In the genomic region with DNA sequence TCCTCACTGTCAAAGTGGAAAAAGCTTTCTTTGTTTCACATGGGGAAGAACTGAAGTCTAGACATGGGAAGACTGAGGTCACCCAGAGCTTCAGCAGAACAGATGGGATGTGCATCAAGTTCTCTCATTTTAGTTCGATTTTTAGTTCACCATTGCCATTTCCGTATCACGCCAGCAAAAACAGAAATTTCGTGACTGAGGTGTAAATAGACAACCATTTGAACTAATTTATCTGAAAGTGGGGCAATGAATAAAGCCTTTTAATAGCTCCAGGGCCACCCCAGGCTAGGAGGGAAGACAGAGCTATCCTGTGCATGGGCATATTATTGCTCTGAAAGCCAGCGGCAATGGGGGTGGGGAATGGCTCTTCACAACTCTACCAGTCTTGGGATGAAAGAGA, we compare ENCODE assay signal across 25 cellular contexts.
"Had no signal": no experiment of that assay in that cellular context is flagged by ENCODE, and none has a peak within 500 bp of the region (broad histone marks: within the 10 kb centered on the region; RNA-seq: fewer than 3 reads in every experiment).

No MANE protein-coding gene starts in this region.

- H3K27me3 ChIP-seq: hepatocyte, stomach, testis, thyroid gland, upper lobe of right lung had no signal

- H3K27ac ChIP-seq: hepatocyte, left ventricle myocardium inferior, pancreas, prostate gland, skin epidermis, stomach, testis, thyroid gland, upper lobe of right lung had no signal

- DNase-seq: islet precursor cell; left ventricle myocardium inferior; naive B cell; natural killer cell; pancreas; posterior cingulate gyrus; right cardiac atrium; stimulated activated CD4-positive, alpha-beta T cell treated with anti-CD3 and anti-CD28 coated beads, Interleukin-12 subunit alpha, Interleukin-12 subunit beta, amount 100 ng/mL, for 4 hours; stimulated activated CD4-positive, alpha-beta T cell treated with anti-CD3 and anti-CD28 coated beads, Interleukin-15, amount 100 ng/mL, for 24 hours; stimulated activated CD4-positive, alpha-beta T cell treated with anti-CD3 and anti-CD28 coated beads, Interleukin-2, amount 100 ng/mL, for 24 hours; stimulated activated CD4-positive, alpha-beta T cell treated with anti-CD3 and anti-CD28 coated beads, Interleukin-4, amount 100 ng/mL, for 1 hour; stimulated activated naive B cell treated with anti-CD40 and anti-IgM and Interleukin-4, amounts not matched to agents 10 μg/mL and 1 μg/mL and 100 μg/mL, for 72 hours; stimulated activated naive CD8-positive, alpha-beta T cell treated with anti-CD3 and anti-CD28 coated beads, Interleukin-15, Interleukin-2, amounts not matched to agents 100 U/mL and 50 U/mL, for 24 hours; stomach; testis; thyroid gland; trophoblast cell; upper lobe of right lung had no signal

- H3K4me1 ChIP-seq: left ventricle myocardium inferior, pancreas, prostate gland, stomach, testis, thyroid gland, upper lobe of right lung had no signal

- H2AFZ ChIP-seq: hepatocyte had no signal

- H3K36me3 Mint-ChIP-seq: naive B cell; natural killer cell; stimulated activated naive B cell treated with anti-CD40 and anti-IgM and Interleukin-4, amounts not matched to agents 10 μg/mL and 1 μg/mL and 100 μg/mL, for 72 hours had no signal

- H3K4me3 ChIP-seq: hepatocyte, left ventricle myocardium inferior, lung, pancreas, prostate gland, skin epidermis, stomach, testis, thyroid gland, upper lobe of right lung had no signal

- H3K4me3 Mint-ChIP-seq: mesothelial cell of epicardium; naive B cell; natural killer cell; neural crest cell; stimulated activated naive B cell treated with anti-CD40 and anti-IgM and Interleukin-4, amounts not matched to agents 10 μg/mL and 1 μg/mL and 100 μg/mL, for 72 hours had no signal

- ATAC-seq: natural killer cell; pancreas; right cardiac atrium; sciatic nerve; stimulated activated naive B cell treated with anti-CD40 and anti-IgM and Interleukin-4, amounts not matched to agents 10 μg/mL and 1 μg/mL and 100 μg/mL, for 72 hours; stimulated activated naive CD8-positive, alpha-beta T cell treated with anti-CD3 and anti-CD28 coated beads, Interleukin-15, Interleukin-2, amounts not matched to agents 100 U/mL and 50 U/mL, for 24 hours; upper lobe of right lung had no signal

- H3K9me3 ChIP-seq: pancreas, prostate gland, stomach, testis, thyroid gland, upper lobe of right lung had no signal

- H3K79me2 ChIP-seq: hepatocyte had no signal

- H3K4me1 Mint-ChIP-seq: naive B cell; natural killer cell; neural crest cell; stimulated activated naive B cell treated with anti-CD40 and anti-IgM and Interleukin-4, amounts not matched to agents 10 μg/mL and 1 μg/mL and 100 μg/mL, for 72 hours had no signal

- H3K27ac Mint-ChIP-seq: mesothelial cell of epicardium; natural killer cell; stimulated activated naive B cell treated with anti-CD40 and anti-IgM and Interleukin-4, amounts not matched to agents 10 μg/mL and 1 μg/mL and 100 μg/mL, for 72 hours had no signal

- H3K36me3 ChIP-seq: left ventricle myocardium inferior, pancreas, prostate gland, stomach, thyroid gland, upper lobe of right lung had no signal
